Comparison of ENCODE assay signal across 9 cellular contexts in the genomic region with DNA sequence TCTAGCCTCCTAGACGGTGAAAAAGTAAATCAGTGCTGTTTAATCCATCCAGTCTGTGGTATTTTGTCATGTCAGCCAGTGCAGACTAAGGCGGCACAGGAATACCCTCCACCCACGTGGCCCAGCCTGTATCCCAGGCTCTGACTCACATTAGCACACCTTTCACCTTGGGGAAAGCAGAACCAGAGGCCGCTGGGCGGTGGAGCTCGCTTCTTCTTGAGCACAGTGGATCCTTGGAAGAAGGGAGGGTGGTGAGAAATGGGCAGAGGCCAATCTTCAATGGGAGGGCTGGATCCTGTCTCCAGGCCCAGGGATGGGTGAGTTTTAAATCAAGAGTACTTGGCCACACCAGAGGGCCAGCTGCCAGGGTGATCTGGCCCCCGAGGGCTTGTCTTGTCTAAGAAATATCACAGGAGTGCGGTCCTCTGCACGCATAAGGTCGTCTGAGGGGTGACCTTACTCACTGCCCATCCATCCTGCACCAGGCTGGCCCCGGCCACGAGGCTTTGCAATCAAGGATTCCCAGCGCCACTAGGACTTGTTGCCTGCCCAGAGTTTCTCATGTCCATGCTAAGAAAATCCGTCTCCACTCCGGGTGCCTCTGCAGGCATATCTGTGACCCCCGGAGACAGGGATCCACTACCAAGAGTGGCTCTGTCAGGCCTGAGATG.
"Had no signal": no experiment of that assay in that cellular context is flagged by ENCODE, and none has a peak within 500 bp of the region (broad histone marks: within the 10 kb centered on the region; RNA-seq: fewer than 3 reads in every experiment).

No MANE protein-coding gene starts in this region.

- H3K36me3 ChIP-seq: HAP-1 had no signal

- H3K4me1 ChIP-seq: HAP-1 had no signal

- H3K9me3 ChIP-seq: HAP-1 had no signal

- DNase-seq: GM23248, GOT3, H9, HCEC 1CT, HFFc6 had no signal

- H3K27ac ChIP-seq: GM23248 had no signal

- H3K4me3 ChIP-seq: GM23248, GM23338, HAP-1 had no signal

- FAIRE-seq: H1, H54 had no signal

- H3K9ac ChIP-seq: GM23248 had no signal
